In genomic region chr21:34986561-34987533, GRCh38 we compare ENCODE assay signal across 8 cellular contexts.
A peak's percentile ranks its signal among the peaks of the same experiment; 100 is the strongest.
DNase-seq lines count a peak whose midpoint lies in the region; ATAC-seq and TF ChIP-seq lines count a peak whose summit lies in the region.

No MANE protein-coding gene starts in this region.

- POLR2A ChIA-PET in CD8-positive, alpha-beta memory T cell (lab: Charles Lee): interaction anchor here (0.6 to 1.5 kb wide), 9 partner anchors 10 to 97 kb away, joined by 3 to 7 read pairs (median 5); no protein-coding TSS in a partner anchor

- H3K36me3 ChIP-seq in CD8-positive, alpha-beta memory T cell (ENCODE audit: insufficient read depth, low read length): no peaks in the 10 kb centered on the region
- H3K36me3 ChIP-seq in right atrium auricular region: no peaks in the 10 kb centered on the region

- peak overlapping the region; percentile 26 for H3K4me3 ChIP-seq in CD8-positive, alpha-beta memory T cell (ENCODE audit: low read length)
- no peak overlapping the region for H3K4me3 ChIP-seq in right atrium auricular region

- ATAC-seq in GM21717 (IDR thresholded peaks at IDR 0.05; ENCODE audit: unreplicated experiment) (peak; percentile 52), left colon (peak; percentile 85)
- ATAC-seq in stimulated activated naive B cell treated with anti-CD40 and anti-IgM and Interleukin-4, amounts not matched to agents 10 μg/mL and 1 μg/mL and 100 μg/mL, for 72 hours (replicated peaks): peak; percentile 71 to 73

- DNase-seq in CD8-positive, alpha-beta memory T cell: peak; percentile 22 to 83 (median 64)
- DNase-seq in M059J (ENCODE audit: low read depth) (peak; percentile 98), activated T-helper 1 cell treated with Interleukin-2 at 50 U/mL for 16 hours (ENCODE audit: low read depth) (peak; percentile 42), left colon (peak in 1 of 2 donors; percentile 20), NCI-H1092 (lab: John Stamatoyannopoulos, UW) (no peak), right atrium auricular region (ENCODE audit: low spot score) (no peak)
- DNase-seq in stimulated activated naive B cell treated with anti-CD40 and anti-IgM and Interleukin-4, amounts not matched to agents 10 μg/mL and 1 μg/mL and 100 μg/mL, for 72 hours: peak; percentile 74

- H3K4me1 ChIP-seq in CD8-positive, alpha-beta memory T cell (ENCODE audit: insufficient read depth, low read length): peaks cover 94% of the 10 kb centered on the region
- H3K4me1 ChIP-seq in right atrium auricular region: no peaks in the 10 kb centered on the region

- CTCF ChIA-PET in CD8-positive, alpha-beta memory T cell (lab: Charles Lee): interaction anchor here (1.0 to 7.9 kb wide), 6 partner anchors 10 to 98 kb away, joined by 3 to 41 read pairs (median 6); no protein-coding TSS in a partner anchor

- no peaks in the 10 kb centered on the region for H3K27me3 Mint-ChIP-seq in CD8-positive, alpha-beta memory T cell
- H3K27me3 Mint-ChIP-seq in stimulated activated naive B cell treated with anti-CD40 and anti-IgM and Interleukin-4, amounts not matched to agents 10 μg/mL and 1 μg/mL and 100 μg/mL, for 72 hours: no peaks in the 10 kb centered on the region

- intact Hi-C loops in left colon (cut with DNase I, micrococcal nuclease): no loop called here

- no peak for TF ChIP-seq CTCF in right atrium auricular region (IDR thresholded peaks at IDR 0.05)

- peaks cover 92 to 97% (median 96%) of the 10 kb centered on the region in 3 donors for H3K4me1 Mint-ChIP-seq in CD8-positive, alpha-beta memory T cell
- H3K4me1 Mint-ChIP-seq in stimulated activated naive B cell treated with anti-CD40 and anti-IgM and Interleukin-4, amounts not matched to agents 10 μg/mL and 1 μg/mL and 100 μg/mL, for 72 hours: peaks cover 33 to 75% of the 10 kb centered on the region in 2 donors

- no peaks in the 10 kb centered on the region for H3K9me3 Mint-ChIP-seq in CD8-positive, alpha-beta memory T cell
- H3K9me3 Mint-ChIP-seq in stimulated activated naive B cell treated with anti-CD40 and anti-IgM and Interleukin-4, amounts not matched to agents 10 μg/mL and 1 μg/mL and 100 μg/mL, for 72 hours: no peaks in the 10 kb centered on the region

- H3K9me3 ChIP-seq in CD8-positive, alpha-beta memory T cell (ENCODE audit: low read length): no peaks in the 10 kb centered on the region
- H3K9me3 ChIP-seq in right atrium auricular region: no peaks in the 10 kb centered on the region

- no peaks in the 10 kb centered on the region for H3K27me3 ChIP-seq in CD8-positive, alpha-beta memory T cell (ENCODE audit: insufficient read depth, low read length, poor library complexity, severe bottlenecking)
- H3K27me3 ChIP-seq in right atrium auricular region: no peaks in the 10 kb centered on the region

- peak overlapping the region; percentile 8 for H3K27ac ChIP-seq in CD8-positive, alpha-beta memory T cell (ENCODE audit: low read depth, low read length)
- no peak overlapping the region for H3K27ac ChIP-seq in right atrium auricular region

- peak overlapping the region; percentile 82 to 99 (median 94) for H3K27ac Mint-ChIP-seq in CD8-positive, alpha-beta memory T cell
- peak overlapping the region; percentile 92 for H3K27ac Mint-ChIP-seq in stimulated activated naive B cell treated with anti-CD40 and anti-IgM and Interleukin-4, amounts not matched to agents 10 μg/mL and 1 μg/mL and 100 μg/mL, for 72 hours

- H3K4me3 Mint-ChIP-seq in CD8-positive, alpha-beta memory T cell: peak overlapping the region; percentile 51 to 84 (median 82)
- H3K4me3 Mint-ChIP-seq in stimulated activated naive B cell treated with anti-CD40 and anti-IgM and Interleukin-4, amounts not matched to agents 10 μg/mL and 1 μg/mL and 100 μg/mL, for 72 hours: peak overlapping the region; percentile 79 to 80

- H3K36me3 Mint-ChIP-seq in CD8-positive, alpha-beta memory T cell: peaks cover 2 to 14% (median 2%) of the 10 kb centered on the region in 3 donors
- peaks cover 35 to 45% of the 10 kb centered on the region in 2 donors for H3K36me3 Mint-ChIP-seq in stimulated activated naive B cell treated with anti-CD40 and anti-IgM and Interleukin-4, amounts not matched to agents 10 μg/mL and 1 μg/mL and 100 μg/mL, for 72 hours

Comparison
In these comparisons a context has a peak if more than half of its experiments do, and no peak if none do; other contexts are left out.
1. DNase-seq: peak in CD8-positive, alpha-beta memory T cell (5 of 5), M059J (single experiment), activated T-helper 1 cell treated with Interleukin-2 at 50 U/mL for 16 hours (single experiment) and stimulated activated naive B cell treated with anti-CD40 and anti-IgM and Interleukin-4, amounts not matched to agents 10 μg/mL and 1 μg/mL and 100 μg/mL, for 72 hours (single experiment); none in NCI-H1092 (single experiment) and right atrium auricular region (single experiment).
2. Peak in every context shown above with its lines, with median percentiles within 50 percentile points of each other: ATAC-seq.